Comparison of ENCODE assay signal across 19 cellular contexts in genomic region chr9:129002989-129003388, GRCh38. TPM values are rescaled to one million over a fixed set of nuclear protein-coding genes. Genes with fewer than 3 reads are reported as not detected.
DNase-seq lines count a peak whose midpoint lies in the region; ATAC-seq and TF ChIP-seq lines count a peak whose summit lies in the region.
"Had no signal": no experiment of that assay in that cellular context is flagged by ENCODE, and none has a peak within 500 bp of the region (broad histone marks: within the 10 kb centered on the region; RNA-seq: fewer than 3 reads in every experiment).

No MANE protein-coding gene starts in this region.

- no peak for ATAC-seq in GM18505 (IDR thresholded peaks at IDR 0.05; ENCODE audit: unreplicated experiment)

- H3K27me3 Mint-ChIP-seq in chondrocyte (ENCODE audit: low read depth) (no peaks in the 10 kb centered on the region), progenitor cell of endocrine pancreas (no peaks in the 10 kb centered on the region)

- peak; percentile 58 for DNase-seq in activated effector memory CD4-positive, alpha-beta T cell treated with anti-CD3 and anti-CD28 coated beads, Interleukin-2, amount 50 U/mL, for 16 hours
- no peak for DNase-seq in activated effector memory CD4-positive, alpha-beta T cell treated with Interleukin-2 at 50 U/mL for 16 hours
- peak; percentile 44 for DNase-seq in chondrocyte (ENCODE audit: low spot score)
- DNase-seq in progenitor cell of endocrine pancreas (ENCODE audit: low spot score, unreplicated experiment): no peak
- DNase-seq in NCI-H1694 treated with DMSO at 0.1 percent for 48 hours (lab: John Stamatoyannopoulos, UW): no peak
- DNase-seq in stimulated activated CD8-positive, alpha-beta memory T cell treated with anti-CD3 and anti-CD28 coated beads, Interleukin-4, amount 100 ng/mL, for 48 hours: no peak
- no peak for DNase-seq in vagina (ENCODE audit: extremely low spot score in 2 of 2)
- DNase-seq: DMS 273 treated with DMSO at 0.1 percent for 48 hours, GF-D8, NCI-H1417, NCI-H2029 treated with DMSO at 0.1 percent for 48 hours, NCI-H2171 treated with DMSO at 0.1 percent for 48 hours, NCI-H510A, NCI-H774, RPMI8226 had no signal

- no peaks in the 10 kb centered on the region for H3K27me3 ChIP-seq in vagina
- H3K27me3 ChIP-seq: BLaER1 treated with 17β-estradiol and CSF1 and Interleukin-3, amounts not matched to agents 10 nM and 100 nM; SJSA1 had no signal

- no peak overlapping the region for H3K4me3 ChIP-seq in vagina
- H3K4me3 ChIP-seq: BLaER1 treated with 17β-estradiol and CSF1 and Interleukin-3, amounts not matched to agents 10 nM and 100 nM; HAP-1; SJSA1 had no signal

- no peaks in the 10 kb centered on the region for H3K9me3 Mint-ChIP-seq in chondrocyte (ENCODE audit: low read depth)
- no peaks in the 10 kb centered on the region for H3K9me3 Mint-ChIP-seq in progenitor cell of endocrine pancreas (ENCODE audit: low read depth)

- H3K4me3 Mint-ChIP-seq in chondrocyte (ENCODE audit: unreplicated experiment) (no peak overlapping the region), progenitor cell of endocrine pancreas (ENCODE audit: low read depth) (no peak overlapping the region)

- H3K27ac Mint-ChIP-seq in chondrocyte (ENCODE audit: unreplicated experiment) (no peak overlapping the region), progenitor cell of endocrine pancreas (peak overlapping the region; percentile 49)

- H3K36me3 ChIP-seq in vagina: peaks cover 0 to 71% of the 10 kb centered on the region in 2 donors

- peak; percentile 17 for TF ChIP-seq POLR2A in GM18505 (IDR thresholded peaks at IDR 0.05; ENCODE audit: borderline replicate concordance, extremely low read depth, insufficient read depth, insufficient read length)
- no peak for TF ChIP-seq POLR2A in vagina (IDR thresholded peaks at IDR 0.05)

- H3K9me3 ChIP-seq in vagina: no peaks in the 10 kb centered on the region
- H3K9me3 ChIP-seq: BLaER1 treated with 17β-estradiol and CSF1 and Interleukin-3, amounts not matched to agents 10 nM and 100 nM; HAP-1; SJSA1 had no signal

- intact Hi-C loops in vagina (cut with DNase I): no loop called here

- peaks cover 18% of the 10 kb centered on the region for H3K4me1 ChIP-seq in vagina
- H3K4me1 ChIP-seq: HAP-1, SJSA1 had no signal

- H3K27ac ChIP-seq in vagina: no peak overlapping the region
- H3K27ac ChIP-seq: BLaER1 treated with 17β-estradiol and CSF1 and Interleukin-3, amounts not matched to agents 10 nM and 100 nM; SJSA1 had no signal

- H3K4me1 Mint-ChIP-seq in chondrocyte (ENCODE audit: low read depth) (peaks cover 10% of the 10 kb centered on the region), progenitor cell of endocrine pancreas (ENCODE audit: low read depth) (no peaks in the 10 kb centered on the region)

- H3K36me3 Mint-ChIP-seq in chondrocyte (ENCODE audit: low read depth): peaks cover 36% of the 10 kb centered on the region
- peaks cover 24% of the 10 kb centered on the region for H3K36me3 Mint-ChIP-seq in progenitor cell of endocrine pancreas (ENCODE audit: insufficient read depth)

- TF ChIP-seq CTCF in chondrocyte (IDR thresholded peaks at IDR 0.05) (no peak), progenitor cell of endocrine pancreas (IDR thresholded peaks at IDR 0.05; ENCODE audit: unreplicated experiment) (no peak), vagina (IDR thresholded peaks at IDR 0.05) (no peak)

RNA-seq across cellular contexts. Expression of gene SH3GLB2, which starts 25.1 kb away (rescaled TPM):
- total RNA-seq in chondrocyte (57.8 to 66.4 TPM (median 62.2 TPM) in 3 replicates), progenitor cell of endocrine pancreas (182 and 183 TPM in 2 replicates), vagina (86.2 TPM)

RNA-seq across cellular contexts. Expression of gene MIGA2, which starts 33.4 kb away (rescaled TPM):
- total RNA-seq in chondrocyte: 19.7 to 26.7 TPM (median 22.0 TPM) in 3 replicates
- total RNA-seq in progenitor cell of endocrine pancreas: 42.6 and 45.4 TPM in 2 replicates
- 35.1 TPM for total RNA-seq in vagina

RNA-seq across cellular contexts. Expression of gene NUP188, which starts 55.5 kb away (rescaled TPM):
- total RNA-seq in chondrocyte (36.0 to 51.8 TPM (median 38.2 TPM) in 3 replicates), progenitor cell of endocrine pancreas (68.3 and 74.8 TPM in 2 replicates), vagina (69.0 TPM)

RNA-seq across cellular contexts. Expression of gene DOLK, which starts 55.6 kb away (rescaled TPM):
- total RNA-seq in chondrocyte (21.5 to 24.7 TPM (median 22.2 TPM) in 3 replicates), progenitor cell of endocrine pancreas (15.5 and 16.3 TPM in 2 replicates), vagina (8.1 TPM)

Comparison
In these comparisons a context has a peak if more than half of its experiments do, and no peak if none do; other contexts are left out.
1. DNase-seq: peak in activated effector memory CD4-positive, alpha-beta T cell treated with anti-CD3 and anti-CD28 coated beads, Interleukin-2, amount 50 U/mL, for 16 hours (single experiment) and chondrocyte (single experiment); none in activated effector memory CD4-positive, alpha-beta T cell treated with Interleukin-2 at 50 U/mL for 16 hours (single experiment), progenitor cell of endocrine pancreas (single experiment), NCI-H1694 treated with DMSO at 0.1 percent for 48 hours (single experiment), stimulated activated CD8-positive, alpha-beta memory T cell treated with anti-CD3 and anti-CD28 coated beads, Interleukin-4, amount 100 ng/mL, for 48 hours (single experiment) and vagina (0 of 2).